In genomic region chr17:64084086-64084939, GRCh38 we compare ENCODE assay signal across 1 cellular context.
TF ChIP-seq lines count a peak whose summit lies in the region.

No MANE protein-coding gene starts in this region.

TF ChIP-seq in HepG2, 621 proteins besides CTCF, POLR2A, EP300 and RAD21 (continued from another document and continues in another):
- no peak; the same call in 1 of the 2 replicates for TF ChIP-seq ZNF687 (CRISPR knock-in tag; IDR thresholded peaks at IDR 0.05)
- TF ChIP-seq DR1 (CRISPR knock-in tag; IDR thresholded peaks at IDR 0.05), result no peak
- TF ChIP-seq HOXA5 (CRISPR knock-in tag; IDR thresholded peaks at IDR 0.05), result 0 out of 2 replicates have a peak, but pooled peaks have one; percentile 39
- 0 out of 2 replicates have a peak, but pooled peaks have one; percentile 32 for TF ChIP-seq AHDC1 (CRISPR knock-in tag; IDR thresholded peaks at IDR 0.05; ENCODE audit: borderline replicate concordance)
- no peak for TF ChIP-seq SMAD1 (CRISPR knock-in tag; IDR thresholded peaks at IDR 0.05; ENCODE audit: borderline replicate concordance, low read depth)
- no peak for TF ChIP-seq GLI4 (CRISPR knock-in tag; IDR thresholded peaks at IDR 0.05; ENCODE audit: borderline replicate concordance)
- no peak for TF ChIP-seq BORCS8-MEF2B (CRISPR knock-in tag; IDR thresholded peaks at IDR 0.05)
- TF ChIP-seq ZBTB25 (CRISPR knock-in tag; IDR thresholded peaks at IDR 0.05), result no peak; the same call in 1 of the 2 replicates
- no peak for TF ChIP-seq ZNF20 (CRISPR knock-in tag; IDR thresholded peaks at IDR 0.05)
- TF ChIP-seq HOXA7 (CRISPR knock-in tag; IDR thresholded peaks at IDR 0.05), result no peak
- no peak for TF ChIP-seq NCOA5 (CRISPR knock-in tag; IDR thresholded peaks at IDR 0.05)
- TF ChIP-seq, protein P1, sequence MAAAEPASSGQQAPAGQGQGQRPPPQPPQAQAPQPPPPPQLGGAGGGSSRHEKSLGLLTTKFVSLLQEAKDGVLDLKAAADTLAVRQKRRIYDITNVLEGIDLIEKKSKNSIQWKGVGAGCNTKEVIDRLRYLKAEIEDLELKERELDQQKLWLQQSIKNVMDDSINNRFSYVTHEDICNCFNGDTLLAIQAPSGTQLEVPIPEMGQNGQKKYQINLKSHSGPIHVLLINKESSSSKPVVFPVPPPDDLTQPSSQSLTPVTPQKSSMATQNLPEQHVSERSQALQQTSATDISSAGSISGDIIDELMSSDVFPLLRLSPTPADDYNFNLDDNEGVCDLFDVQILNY (CRISPR knock-in tag; conservative IDR thresholded peaks at IDR 0.05), result no peak
- TF ChIP-seq NR2F6 (IDR thresholded peaks at IDR 0.05), result no peak; the same call in 1 of the 2 replicates
- peak; percentile 47; the same call in 1 of the 2 replicates for TF ChIP-seq NR2F6 (CRISPR knock-in tag; IDR thresholded peaks at IDR 0.05)
- TF ChIP-seq ZMAT3 (CRISPR knock-in tag; conservative IDR thresholded peaks at IDR 0.05), result 0 out of 2 replicates have a peak, but pooled peaks have one; percentile 40
- TF ChIP-seq ZFP36L1 (CRISPR knock-in tag; IDR thresholded peaks at IDR 0.05), result 0 out of 2 replicates have a peak, but pooled peaks have one; percentile 28
- 0 out of 2 replicates have a peak, but pooled peaks have one; percentile 68 for TF ChIP-seq HOXA9 (CRISPR knock-in tag; IDR thresholded peaks at IDR 0.05; ENCODE audit: borderline replicate concordance)
- TF ChIP-seq PITX1 (CRISPR knock-in tag; IDR thresholded peaks at IDR 0.05), result peak; percentile 70; the same call in 1 of the 2 replicates
- TF ChIP-seq GABPA (IDR thresholded peaks at IDR 0.05; ENCODE audit: low read depth, low read length), result no peak
- no peak for TF ChIP-seq GABPA (CRISPR knock-in tag; IDR thresholded peaks at IDR 0.05; ENCODE audit: low read depth)
- TF ChIP-seq, protein P2, sequence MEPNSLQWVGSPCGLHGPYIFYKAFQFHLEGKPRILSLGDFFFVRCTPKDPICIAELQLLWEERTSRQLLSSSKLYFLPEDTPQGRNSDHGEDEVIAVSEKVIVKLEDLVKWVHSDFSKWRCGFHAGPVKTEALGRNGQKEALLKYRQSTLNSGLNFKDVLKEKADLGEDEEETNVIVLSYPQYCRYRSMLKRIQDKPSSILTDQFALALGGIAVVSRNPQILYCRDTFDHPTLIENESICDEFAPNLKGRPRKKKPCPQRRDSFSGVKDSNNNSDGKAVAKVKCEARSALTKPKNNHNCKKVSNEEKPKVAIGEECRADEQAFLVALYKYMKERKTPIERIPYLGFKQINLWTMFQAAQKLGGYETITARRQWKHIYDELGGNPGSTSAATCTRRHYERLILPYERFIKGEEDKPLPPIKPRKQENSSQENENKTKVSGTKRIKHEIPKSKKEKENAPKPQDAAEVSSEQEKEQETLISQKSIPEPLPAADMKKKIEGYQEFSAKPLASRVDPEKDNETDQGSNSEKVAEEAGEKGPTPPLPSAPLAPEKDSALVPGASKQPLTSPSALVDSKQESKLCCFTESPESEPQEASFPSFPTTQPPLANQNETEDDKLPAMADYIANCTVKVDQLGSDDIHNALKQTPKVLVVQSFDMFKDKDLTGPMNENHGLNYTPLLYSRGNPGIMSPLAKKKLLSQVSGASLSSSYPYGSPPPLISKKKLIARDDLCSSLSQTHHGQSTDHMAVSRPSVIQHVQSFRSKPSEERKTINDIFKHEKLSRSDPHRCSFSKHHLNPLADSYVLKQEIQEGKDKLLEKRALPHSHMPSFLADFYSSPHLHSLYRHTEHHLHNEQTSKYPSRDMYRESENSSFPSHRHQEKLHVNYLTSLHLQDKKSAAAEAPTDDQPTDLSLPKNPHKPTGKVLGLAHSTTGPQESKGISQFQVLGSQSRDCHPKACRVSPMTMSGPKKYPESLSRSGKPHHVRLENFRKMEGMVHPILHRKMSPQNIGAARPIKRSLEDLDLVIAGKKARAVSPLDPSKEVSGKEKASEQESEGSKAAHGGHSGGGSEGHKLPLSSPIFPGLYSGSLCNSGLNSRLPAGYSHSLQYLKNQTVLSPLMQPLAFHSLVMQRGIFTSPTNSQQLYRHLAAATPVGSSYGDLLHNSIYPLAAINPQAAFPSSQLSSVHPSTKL (CRISPR knock-in tag; IDR thresholded peaks at IDR 0.05), result peak; percentile 71; the same call in 1 of the 2 replicates
- TF ChIP-seq KDM1A (CRISPR knock-in tag; IDR thresholded peaks at IDR 0.05), result peak; percentile 99
- TF ChIP-seq CBX2 (IDR thresholded peaks at IDR 0.05; ENCODE audit: low read depth, low read length), result no peak
- TF ChIP-seq CBX2 (CRISPR knock-in tag; IDR thresholded peaks at IDR 0.05; ENCODE audit: low read depth), result no peak
- TF ChIP-seq RXRB (CRISPR knock-in tag; IDR thresholded peaks at IDR 0.05; ENCODE audit: borderline replicate concordance), result 0 out of 2 replicates have a peak, but pooled peaks have one; percentile 16
- TF ChIP-seq IRF1 (CRISPR knock-in tag; IDR thresholded peaks at IDR 0.05; ENCODE audit: low read depth), result no peak
- TF ChIP-seq ZNF709 (CRISPR knock-in tag; IDR thresholded peaks at IDR 0.05), result 0 out of 2 replicates have a peak, but pooled peaks have one; percentile 56
- peak; percentile 67 for TF ChIP-seq HMG20A (CRISPR knock-in tag; IDR thresholded peaks at IDR 0.05; ENCODE audit: borderline replicate concordance)
- TF ChIP-seq, protein P3, sequence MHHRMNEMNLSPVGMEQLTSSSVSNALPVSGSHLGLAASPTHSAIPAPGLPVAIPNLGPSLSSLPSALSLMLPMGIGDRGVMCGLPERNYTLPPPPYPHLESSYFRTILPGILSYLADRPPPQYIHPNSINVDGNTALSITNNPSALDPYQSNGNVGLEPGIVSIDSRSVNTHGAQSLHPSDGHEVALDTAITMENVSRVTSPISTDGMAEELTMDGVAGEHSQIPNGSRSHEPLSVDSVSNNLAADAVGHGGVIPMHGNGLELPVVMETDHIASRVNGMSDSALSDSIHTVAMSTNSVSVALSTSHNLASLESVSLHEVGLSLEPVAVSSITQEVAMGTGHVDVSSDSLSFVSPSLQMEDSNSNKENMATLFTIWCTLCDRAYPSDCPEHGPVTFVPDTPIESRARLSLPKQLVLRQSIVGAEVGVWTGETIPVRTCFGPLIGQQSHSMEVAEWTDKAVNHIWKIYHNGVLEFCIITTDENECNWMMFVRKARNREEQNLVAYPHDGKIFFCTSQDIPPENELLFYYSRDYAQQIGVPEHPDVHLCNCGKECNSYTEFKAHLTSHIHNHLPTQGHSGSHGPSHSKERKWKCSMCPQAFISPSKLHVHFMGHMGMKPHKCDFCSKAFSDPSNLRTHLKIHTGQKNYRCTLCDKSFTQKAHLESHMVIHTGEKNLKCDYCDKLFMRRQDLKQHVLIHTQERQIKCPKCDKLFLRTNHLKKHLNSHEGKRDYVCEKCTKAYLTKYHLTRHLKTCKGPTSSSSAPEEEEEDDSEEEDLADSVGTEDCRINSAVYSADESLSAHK (CRISPR knock-in tag; IDR thresholded peaks at IDR 0.05; ENCODE audit: borderline replicate concordance), result no peak
- TF ChIP-seq BCL6 (CRISPR knock-in tag; IDR thresholded peaks at IDR 0.05), result 0 out of 2 replicates have a peak, but pooled peaks have one; percentile 30
- peak; percentile 20; the same call in 1 of the 2 replicates for TF ChIP-seq HOXA3 (CRISPR knock-in tag; IDR thresholded peaks at IDR 0.05)
- TF ChIP-seq CREM (IDR thresholded peaks at IDR 0.05), result peak; percentile 34; the same call in 1 of the 2 replicates
- TF ChIP-seq CREM (CRISPR knock-in tag; IDR thresholded peaks at IDR 0.05), result no peak
- TF ChIP-seq, protein P4, sequence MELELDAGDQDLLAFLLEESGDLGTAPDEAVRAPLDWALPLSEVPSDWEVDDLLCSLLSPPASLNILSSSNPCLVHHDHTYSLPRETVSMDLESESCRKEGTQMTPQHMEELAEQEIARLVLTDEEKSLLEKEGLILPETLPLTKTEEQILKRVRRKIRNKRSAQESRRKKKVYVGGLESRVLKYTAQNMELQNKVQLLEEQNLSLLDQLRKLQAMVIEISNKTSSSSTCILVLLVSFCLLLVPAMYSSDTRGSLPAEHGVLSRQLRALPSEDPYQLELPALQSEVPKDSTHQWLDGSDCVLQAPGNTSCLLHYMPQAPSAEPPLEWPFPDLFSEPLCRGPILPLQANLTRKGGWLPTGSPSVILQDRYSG (CRISPR knock-in tag; IDR thresholded peaks at IDR 0.05), result no peak
- TF ChIP-seq ZNF639 (CRISPR knock-in tag; conservative IDR thresholded peaks at IDR 0.05), result no peak
- peak; percentile 47; the same call in 1 of the 2 replicates for TF ChIP-seq ZNF350 (CRISPR knock-in tag; IDR thresholded peaks at IDR 0.05; ENCODE audit: borderline replicate concordance, low read depth)
- TF ChIP-seq HES4 (CRISPR knock-in tag; IDR thresholded peaks at IDR 0.05; ENCODE audit: borderline replicate concordance), result no peak
- TF ChIP-seq ZNF644 (CRISPR knock-in tag; IDR thresholded peaks at IDR 0.05; ENCODE audit: low read depth), result peak; percentile 82
